11 cellular contexts compared by ENCODE assay signal in genomic region chr19:49116544-49116943, GRCh38. TPM values are rescaled to one million over a fixed set of nuclear protein-coding genes. Genes with fewer than 3 reads are reported as not detected.
DNase-seq lines count a peak whose midpoint lies in the region; TF ChIP-seq lines count a peak whose summit lies in the region.
"Had no signal": no experiment of that assay in that cellular context is flagged by ENCODE, and none has a peak within 500 bp of the region (broad histone marks: within the 10 kb centered on the region; RNA-seq: fewer than 3 reads in every experiment).

No MANE protein-coding gene starts in this region.

- H3K4me3 ChIP-seq in OCI-LY7 (ENCODE audit: low read depth, low read length, poor library complexity, severe bottlenecking), result no peak overlapping the region

- no peaks in the 10 kb centered on the region for H3K9me3 Mint-ChIP-seq in mesothelial cell of epicardium

- no peaks in the 10 kb centered on the region for H3K36me3 ChIP-seq in OCI-LY7 (ENCODE audit: insufficient read depth, low read length)

- H3K4me3 Mint-ChIP-seq in mesothelial cell of epicardium, result peak overlapping the region; percentile 54

- TF ChIP-seq CTCF in C4-2B (conservative IDR thresholded peaks at IDR 0.05) (no peak), mesothelial cell of epicardium (IDR thresholded peaks at IDR 0.05; ENCODE audit: unreplicated experiment) (no peak), OCI-LY7 (conservative IDR thresholded peaks at IDR 0.05; ENCODE audit: low read length) (no peak)

- BruUV-seq in OCI-LY7 (replicated peaks; lab: Mats Ljungman, UMichigan), result no TSS peak

- peaks cover 38% of the 10 kb centered on the region for H3K4me1 Mint-ChIP-seq in mesothelial cell of epicardium

- intact Hi-C loops in OCI-LY7 (cut with micrococcal nuclease; ENCODE audit: unreplicated experiment), result loop anchor here (5.0 kb wide), 1 partner anchor 91 kb away; no protein-coding TSS in a partner anchor

- no peak overlapping the region for H2AFZ ChIP-seq in OCI-LY7 (ENCODE audit: low read length)

- POLR2A ChIA-PET in OCI-LY7 (lab: Charles Lee), result no interaction called here

- H4K20me1 ChIP-seq in OCI-LY7 (ENCODE audit: insufficient read depth, low read length), result no peaks in the 10 kb centered on the region

- no peaks in the 10 kb centered on the region for H3K79me2 ChIP-seq in OCI-LY7 (ENCODE audit: insufficient read depth, low read depth, low read length)

- no peaks in the 10 kb centered on the region for H3K9me3 ChIP-seq in OCI-LY7 (ENCODE audit: low read length)

- peak; percentile 50 for DNase-seq in GF-D8 (lab: John Stamatoyannopoulos, UW)
- peak; percentile 41 for DNase-seq in UCSD-AML1 (lab: John Stamatoyannopoulos, UW; ENCODE audit: unreplicated experiment)
- DNase-seq in mesothelial cell of epicardium (ENCODE audit: low spot score in 2 of 2, unreplicated experiment in 2 of 2), result no peak
- no peak for DNase-seq in midbrain (lab: John Stamatoyannopoulos, UW)
- no peak for DNase-seq in NCI-H2171 treated with DMSO at 0.1 percent for 48 hours (lab: John Stamatoyannopoulos, UW)
- no peak for DNase-seq in OCI-LY7 (ENCODE audit: low spot score)
- DNase-seq: cerebellar nuclear complex, DMS53, MM.1S, NCI-H510A treated with DMSO at 0.1 percent for 48 hours had no signal

- no peaks in the 10 kb centered on the region for H3K9me2 ChIP-seq in OCI-LY7 (ENCODE audit: insufficient read depth, low read length)

- H3K4me1 ChIP-seq in OCI-LY7 (ENCODE audit: insufficient read depth, low read length, poor library complexity, severe bottlenecking), result peaks cover 28% of the 10 kb centered on the region

- H3K27ac Mint-ChIP-seq in mesothelial cell of epicardium, result peak overlapping the region; percentile 15

- H3K36me3 Mint-ChIP-seq in mesothelial cell of epicardium, result no peaks in the 10 kb centered on the region

- CTCF ChIA-PET in OCI-LY7 (lab: Charles Lee; ENCODE audit: unreplicated experiment), result no interaction called here

- peaks cover 13% of the 10 kb centered on the region for H3K27me3 Mint-ChIP-seq in mesothelial cell of epicardium (ENCODE audit: low read depth)

- no peak overlapping the region for H3K4me2 ChIP-seq in OCI-LY7 (ENCODE audit: low read length)

- peak overlapping the region; percentile 90 for H3K27ac ChIP-seq in C4-2B
- no peak overlapping the region for H3K27ac ChIP-seq in OCI-LY7 (ENCODE audit: low read depth, low read length, poor library complexity, severe bottlenecking)

RNA-seq across cellular contexts. Expression of gene LIN7B, which starts 2.4 kb away (rescaled TPM):
- total RNA-seq in mesothelial cell of epicardium (9.6 to 12.8 TPM (median 9.8 TPM) in 3 replicates), OCI-LY7 (2022) (3.6 and 4.8 TPM in 2 replicates)
- total RNA-seq in OCI-LY7 (2014; rRNA removed; shearing (Covaris generic)), result 5.5 and 14.7 TPM in 2 replicates

RNA-seq across cellular contexts. Expression of gene C19orf73, which starts 2.4 kb away (rescaled TPM):
- total RNA-seq in mesothelial cell of epicardium (0.94 to 1.6 TPM (median 0.97 TPM) in 3 replicates), OCI-LY7 (2022) (2.5 and 4.4 TPM in 2 replicates)
- total RNA-seq in OCI-LY7 (2014; rRNA removed; shearing (Covaris generic)), result 5.9 and 8.3 TPM in 2 replicates

RNA-seq across cellular contexts. Expression of gene PPFIA3, which starts 2.8 kb away (rescaled TPM):
- total RNA-seq in mesothelial cell of epicardium (9.9 to 11.9 TPM (median 11.6 TPM) in 3 replicates), OCI-LY7 (2022) (16.2 and 17.8 TPM in 2 replicates)
- total RNA-seq in OCI-LY7 (2014; rRNA removed; shearing (Covaris generic)), result 17.1 and 21.2 TPM in 2 replicates

RNA-seq across cellular contexts. Expression of gene SNRNP70, which starts 31.3 kb away (rescaled TPM):
- total RNA-seq in mesothelial cell of epicardium, result 393 to 413 TPM (median 403 TPM) in 3 replicates
- total RNA-seq in OCI-LY7 (2014; rRNA removed; shearing (Covaris generic)), result 392 and 446 TPM in 2 replicates
- total RNA-seq in OCI-LY7 (2022), result 181 and 198 TPM in 2 replicates

RNA-seq across cellular contexts. Expression of gene HRC, which starts 38.7 kb away (rescaled TPM):
- total RNA-seq in mesothelial cell of epicardium (13.6 to 17.6 TPM (median 14.7 TPM) in 3 replicates), OCI-LY7 (2022) (not detected in 2 replicates)
- total RNA-seq in OCI-LY7 (2014; rRNA removed; shearing (Covaris generic)), result not detected in 2 replicates

Comparison
In these comparisons a context has a peak if more than half of its experiments do, and no peak if none do; other contexts are left out.
1. DNase-seq: peak in GF-D8 (single experiment) and UCSD-AML1 (single experiment); none in mesothelial cell of epicardium (0 of 2), midbrain (single experiment), NCI-H2171 treated with DMSO at 0.1 percent for 48 hours (single experiment) and OCI-LY7 (single experiment).